1 cellular context compared by ENCODE assay signal in genomic region chr9:96567203-96567700, GRCh38.
TF ChIP-seq lines count a peak whose summit lies in the region.

No MANE protein-coding gene starts in this region.

TF ChIP-seq in GM23338, 12 proteins besides CTCF, POLR2A, EP300 and RAD21 (continued from another document):
- TF ChIP-seq REST (IDR thresholded peaks at IDR 0.05; ENCODE audit: unreplicated experiment) (no peak), EZH2 (IDR thresholded peaks at IDR 0.05; ENCODE audit: low read depth, unreplicated experiment) (no peak), ZNF114 (CRISPR knock-in tag; IDR thresholded peaks at IDR 0.05) (no peak), STAT1 (IDR thresholded peaks at IDR 0.05; ENCODE audit: unreplicated experiment) (no peak)
